In genomic region chr17:2880050-2880449, GRCh38 we compare ENCODE assay signal across 26 cellular contexts.
DNase-seq lines count a peak whose midpoint lies in the region; ATAC-seq and TF ChIP-seq lines count a peak whose summit lies in the region.
"Had no signal": no experiment of that assay in that cellular context is flagged by ENCODE, and none has a peak within 500 bp of the region (broad histone marks: within the 10 kb centered on the region; RNA-seq: fewer than 3 reads in every experiment).

No MANE protein-coding gene starts in this region.

- CTCF ChIA-PET in WTC11 (lab: Charles Lee) (no interaction called here), GM10248 (lab: Yijun Ruan, JAX) (no interaction called here)

- POLR2A ChIA-PET in WTC11 (lab: Charles Lee) (no interaction called here), GM10248 (lab: Yijun Ruan, JAX) (no interaction called here)

- H3K4me3 Mint-ChIP-seq in WTC11 = no peak overlapping the region
- no peak overlapping the region for H3K4me3 Mint-ChIP-seq in memory B cell
- H3K4me3 Mint-ChIP-seq in stimulated activated effector memory CD8-positive, alpha-beta T cell treated with anti-CD3 and anti-CD28 coated beads, Interleukin-12 subunit alpha, Interleukin-12 subunit beta, amount 100 ng/mL, for 72 hours = no peak overlapping the region
- H3K4me3 Mint-ChIP-seq: CD4-positive, alpha-beta T cell had no signal

- no peak for DNase-seq in WTC11 (ENCODE audit: low spot score)
- DNase-seq in memory B cell (ENCODE audit: low spot score in 2 of 2) = no peak
- DNase-seq in stimulated activated effector memory CD8-positive, alpha-beta T cell treated with anti-CD3 and anti-CD28 coated beads, Interleukin-12 subunit alpha, Interleukin-12 subunit beta, amount 100 ng/mL, for 72 hours (ENCODE audit: low spot score in 2 of 2) = no peak
- DNase-seq in GM10248 (ENCODE audit: extremely low spot score) = no peak
- no peak for DNase-seq in osteoblast (ENCODE audit: insufficient read length, low spot score, missing footprints)
- DNase-seq: 8988T; ACHN; CD4-positive, alpha-beta T cell; COR-L47; DMS53; H7; KBM-7; MV-4-11; NCI-H1105; NCI-H1436 treated with DMSO at 0.1 percent for 48 hours; NCI-H1930; NCI-H2107; NCI-H446; NCI-H524 treated with DMSO at 0.1 percent for 48 hours; NCI-H774; Right ventricle myocardium superior; RPMI8226 had no signal

- H3K9me3 ChIP-seq in BLaER1 treated with 17β-estradiol and CSF1 and Interleukin-3, amounts not matched to agents 10 nM and 100 nM (replicated peaks in 1 of 11) = no peaks in the 10 kb centered on the region
- H3K9me3 ChIP-seq in osteoblast (ENCODE audit: low read depth, low read length) = no peaks in the 10 kb centered on the region
- H3K9me3 ChIP-seq: SJSA1 had no signal

- peaks cover 13% of the 10 kb centered on the region for H3K36me3 Mint-ChIP-seq in WTC11
- H3K36me3 Mint-ChIP-seq in memory B cell = peaks cover 18% of the 10 kb centered on the region
- H3K36me3 Mint-ChIP-seq in stimulated activated effector memory CD8-positive, alpha-beta T cell treated with anti-CD3 and anti-CD28 coated beads, Interleukin-12 subunit alpha, Interleukin-12 subunit beta, amount 100 ng/mL, for 72 hours = peaks cover 5% of the 10 kb centered on the region

- no peaks in the 10 kb centered on the region for H3K79me2 ChIP-seq in osteoblast (ENCODE audit: insufficient read depth, low read length)

- peaks cover 0 to 41% (median 17%) of the 10 kb centered on the region in 11 experiments; a peak in 15 of 22 replicates for H3K36me3 ChIP-seq in BLaER1 treated with 17β-estradiol and CSF1 and Interleukin-3, amounts not matched to agents 10 nM and 100 nM
- no peaks in the 10 kb centered on the region for H3K36me3 ChIP-seq in osteoblast (ENCODE audit: insufficient read depth, low read length)
- H3K36me3 ChIP-seq: SJSA1 had no signal

- H3K9me3 Mint-ChIP-seq in WTC11 = 0 out of 2 replicates have a peak, but pooled peaks cover 3% of the 10 kb centered on the region
- H3K9me3 Mint-ChIP-seq in memory B cell = no peaks in the 10 kb centered on the region
- no peaks in the 10 kb centered on the region for H3K9me3 Mint-ChIP-seq in stimulated activated effector memory CD8-positive, alpha-beta T cell treated with anti-CD3 and anti-CD28 coated beads, Interleukin-12 subunit alpha, Interleukin-12 subunit beta, amount 100 ng/mL, for 72 hours
- H3K9me3 Mint-ChIP-seq: CD4-positive, alpha-beta T cell had no signal

- no peak overlapping the region for H3K4me3 ChIP-seq in BLaER1 treated with 17β-estradiol and CSF1 and Interleukin-3, amounts not matched to agents 10 nM and 100 nM
- no peak overlapping the region for H3K4me3 ChIP-seq in osteoblast (ENCODE audit: insufficient read depth, low read length)
- H3K4me3 ChIP-seq: GM12878, SJSA1 had no signal

- 0 out of 22 replicates have a peak overlapping the region, but pooled peaks of 1 of the 11 experiments have one; percentile 9 for H3K9ac ChIP-seq in BLaER1 treated with 17β-estradiol and CSF1 and Interleukin-3, amounts not matched to agents 10 nM and 100 nM

- no peaks in the 10 kb centered on the region for H3K27me3 Mint-ChIP-seq in WTC11 (ENCODE audit: low read depth)
- no peaks in the 10 kb centered on the region for H3K27me3 Mint-ChIP-seq in memory B cell
- H3K27me3 Mint-ChIP-seq: CD4-positive, alpha-beta T cell had no signal

- H3K27ac Mint-ChIP-seq in WTC11 = peak overlapping the region; percentile 95
- peak overlapping the region; percentile 75 for H3K27ac Mint-ChIP-seq in memory B cell
- H3K27ac Mint-ChIP-seq in stimulated activated effector memory CD8-positive, alpha-beta T cell treated with anti-CD3 and anti-CD28 coated beads, Interleukin-12 subunit alpha, Interleukin-12 subunit beta, amount 100 ng/mL, for 72 hours = peak overlapping the region; percentile 84
- H3K27ac Mint-ChIP-seq: CD4-positive, alpha-beta T cell had no signal

- no peak overlapping the region for H2AFZ ChIP-seq in osteoblast (ENCODE audit: low read length)

- ATAC-seq in WTC11 (no peak), memory B cell (ENCODE audit: low read depth) (no peak), GM18519 (IDR thresholded peaks at IDR 0.05; ENCODE audit: low FRiP score, unreplicated experiment) (no peak)
- ATAC-seq in stimulated activated effector memory CD8-positive, alpha-beta T cell treated with anti-CD3 and anti-CD28 coated beads, Interleukin-12 subunit alpha, Interleukin-12 subunit beta, amount 100 ng/mL, for 72 hours = no peak
- ATAC-seq: GM12878 had no signal

- no peaks in the 10 kb centered on the region for H3K27me3 ChIP-seq in BLaER1 treated with 17β-estradiol and CSF1 and Interleukin-3, amounts not matched to agents 10 nM and 100 nM
- no peaks in the 10 kb centered on the region for H3K27me3 ChIP-seq in osteoblast (ENCODE audit: insufficient read depth, low read length)

- H3K4me2 ChIP-seq in BLaER1 treated with 17β-estradiol and CSF1 and Interleukin-3, amounts not matched to agents 10 nM and 100 nM = peak overlapping the region in 8 of 11 experiments; percentile 7 to 66 (median 44); a peak in 13 of 22 replicates
- H3K4me2 ChIP-seq in osteoblast (ENCODE audit: insufficient read depth, low read length) = no peak overlapping the region

- H3K27ac ChIP-seq in BLaER1 treated with 17β-estradiol and CSF1 and Interleukin-3, amounts not matched to agents 10 nM and 100 nM = peak overlapping the region in 2 of 11 experiments; percentile 12 to 38; a peak in 2 of 22 replicates
- no peak overlapping the region for H3K27ac ChIP-seq in osteoblast (ENCODE audit: low read depth, low read length)
- H3K27ac ChIP-seq: SJSA1 had no signal

- peaks cover 78% of the 10 kb centered on the region for H3K4me1 Mint-ChIP-seq in WTC11
- peaks cover 25% of the 10 kb centered on the region for H3K4me1 Mint-ChIP-seq in memory B cell
- H3K4me1 Mint-ChIP-seq in stimulated activated effector memory CD8-positive, alpha-beta T cell treated with anti-CD3 and anti-CD28 coated beads, Interleukin-12 subunit alpha, Interleukin-12 subunit beta, amount 100 ng/mL, for 72 hours = peaks cover 56% of the 10 kb centered on the region

- no peak for TF ChIP-seq CTCF in WTC11 (IDR thresholded peaks at IDR 0.05)
- TF ChIP-seq CTCF in GM10248 (IDR thresholded peaks at IDR 0.05; ENCODE audit: control extremely low read depth, extremely low read depth, low read depth, missing control alignments) = no peak
- no peak for TF ChIP-seq CTCF in osteoblast (IDR thresholded peaks at IDR 0.05; ENCODE audit: extremely low read depth, low read depth, low read length)

- H3K4me1 ChIP-seq in BLaER1 treated with 17β-estradiol and CSF1 and Interleukin-3, amounts not matched to agents 10 nM and 100 nM = peaks cover 25 to 70% (median 54%) of the 10 kb centered on the region in 10 experiments
- peaks cover 9% of the 10 kb centered on the region for H3K4me1 ChIP-seq in osteoblast (ENCODE audit: insufficient read depth, low read length)
- H3K4me1 ChIP-seq: SJSA1 had no signal

- peaks cover 29 to 98% (median 74%) of the 10 kb centered on the region in 11 experiments; a peak in 21 of 22 replicates for H4K20me1 ChIP-seq in BLaER1 treated with 17β-estradiol and CSF1 and Interleukin-3, amounts not matched to agents 10 nM and 100 nM
- H4K20me1 ChIP-seq in osteoblast (ENCODE audit: insufficient read depth, low read length) = peaks cover 14% of the 10 kb centered on the region

TF ChIP-seq in WTC11, 78 proteins besides CTCF, POLR2A, EP300 and RAD21 (continues in another document):
- TF ChIP-seq FOXJ3 (CRISPR knock-in tag; IDR thresholded peaks at IDR 0.05; ENCODE audit: borderline replicate concordance) = no peak
- TF ChIP-seq, protein P1, sequence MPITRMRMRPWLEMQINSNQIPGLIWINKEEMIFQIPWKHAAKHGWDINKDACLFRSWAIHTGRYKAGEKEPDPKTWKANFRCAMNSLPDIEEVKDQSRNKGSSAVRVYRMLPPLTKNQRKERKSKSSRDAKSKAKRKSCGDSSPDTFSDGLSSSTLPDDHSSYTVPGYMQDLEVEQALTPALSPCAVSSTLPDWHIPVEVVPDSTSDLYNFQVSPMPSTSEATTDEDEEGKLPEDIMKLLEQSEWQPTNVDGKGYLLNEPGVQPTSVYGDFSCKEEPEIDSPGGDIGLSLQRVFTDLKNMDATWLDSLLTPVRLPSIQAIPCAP (CRISPR knock-in tag; IDR thresholded peaks at IDR 0.05) = no peak
- TF ChIP-seq NFYB (CRISPR knock-in tag; conservative IDR thresholded peaks at IDR 0.05; ENCODE audit: low read depth) = no peak
- TF ChIP-seq ZNF423 (CRISPR knock-in tag; IDR thresholded peaks at IDR 0.05) = no peak
- TF ChIP-seq, protein P2, sequence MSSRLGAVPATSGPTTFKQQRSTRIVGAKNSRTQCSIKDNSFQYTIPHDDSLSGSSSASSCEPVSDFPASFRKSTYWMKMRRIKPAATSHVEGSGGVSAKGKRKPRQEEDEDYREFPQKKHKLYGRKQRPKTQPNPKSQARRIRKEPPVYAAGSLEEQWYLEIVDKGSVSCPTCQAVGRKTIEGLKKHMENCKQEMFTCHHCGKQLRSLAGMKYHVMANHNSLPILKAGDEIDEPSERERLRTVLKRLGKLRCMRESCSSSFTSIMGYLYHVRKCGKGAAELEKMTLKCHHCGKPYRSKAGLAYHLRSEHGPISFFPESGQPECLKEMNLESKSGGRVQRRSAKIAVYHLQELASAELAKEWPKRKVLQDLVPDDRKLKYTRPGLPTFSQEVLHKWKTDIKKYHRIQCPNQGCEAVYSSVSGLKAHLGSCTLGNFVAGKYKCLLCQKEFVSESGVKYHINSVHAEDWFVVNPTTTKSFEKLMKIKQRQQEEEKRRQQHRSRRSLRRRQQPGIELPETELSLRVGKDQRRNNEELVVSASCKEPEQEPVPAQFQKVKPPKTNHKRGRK (CRISPR knock-in tag; IDR thresholded peaks at IDR 0.05; ENCODE audit: borderline replicate concordance) = no peak
- TF ChIP-seq, protein P3, sequence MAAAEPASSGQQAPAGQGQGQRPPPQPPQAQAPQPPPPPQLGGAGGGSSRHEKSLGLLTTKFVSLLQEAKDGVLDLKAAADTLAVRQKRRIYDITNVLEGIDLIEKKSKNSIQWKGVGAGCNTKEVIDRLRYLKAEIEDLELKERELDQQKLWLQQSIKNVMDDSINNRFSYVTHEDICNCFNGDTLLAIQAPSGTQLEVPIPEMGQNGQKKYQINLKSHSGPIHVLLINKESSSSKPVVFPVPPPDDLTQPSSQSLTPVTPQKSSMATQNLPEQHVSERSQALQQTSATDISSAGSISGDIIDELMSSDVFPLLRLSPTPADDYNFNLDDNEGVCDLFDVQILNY (CRISPR knock-in tag; IDR thresholded peaks at IDR 0.05) = no peak
- TF ChIP-seq NR3C1 (CRISPR knock-in tag; conservative IDR thresholded peaks at IDR 0.05; ENCODE audit: low read depth) = no peak
